32 cellular contexts compared by ENCODE assay signal in the genomic region with DNA sequence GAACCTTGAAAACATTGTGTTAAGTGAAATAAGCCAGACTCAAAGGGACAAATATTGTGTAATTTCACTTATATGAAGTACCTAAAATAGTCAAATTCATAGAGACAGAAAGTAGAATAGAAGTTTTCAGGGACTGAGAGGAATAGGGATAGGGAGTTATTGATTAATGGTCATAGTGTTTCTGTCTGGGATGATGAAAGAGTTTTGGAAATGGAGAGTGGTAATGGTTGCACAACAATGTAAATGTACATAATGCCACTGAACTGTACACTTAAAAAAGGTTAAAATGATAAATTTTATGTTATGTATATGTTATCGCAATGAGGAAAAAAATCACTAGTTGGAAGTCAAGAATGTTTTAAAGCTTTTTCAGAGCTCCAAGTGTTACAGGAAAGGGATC.
"Had no signal": no experiment of that assay in that cellular context is flagged by ENCODE, and none has a peak within 500 bp of the region (broad histone marks: within the 10 kb centered on the region; RNA-seq: fewer than 3 reads in every experiment).

No MANE protein-coding gene starts in this region.

- H3K4me3 Mint-ChIP-seq: T-cell had no signal

- ATAC-seq: Panc1, Right ventricle myocardium inferior, SK-N-SH treated with all-trans-retinoic acid at 6 μM for 48 hours, T-cell had no signal

- H3K4me1 ChIP-seq: SJCRH30 had no signal

- H3K4me3 ChIP-seq: PC-9, SJCRH30, SK-N-MC had no signal

- H3K27me3 ChIP-seq: SJCRH30 had no signal

- H3K9me3 ChIP-seq: SJCRH30 had no signal

- DNase-seq: Karpas-422, MM.1S, MV-4-11, NCI-H1092, NCI-H1105, NCI-H1417 treated with DMSO at 0.1 percent for 48 hours, NCI-H1436 treated with DMSO at 0.1 percent for 48 hours, NCI-H1694 treated with DMSO at 0.1 percent for 48 hours, NCI-H187 treated with DMSO at 0.1 percent for 48 hours, NCI-H2029, NCI-H2081 treated with DMSO at 0.1 percent for 48 hours, NCI-H2107, NCI-H2171, NCI-H226, NCI-H446 treated with DMSO at 0.1 percent for 48 hours, NCI-H510A, NCI-H524, NCI-H526, NCI-H69, NCI-H748 treated with DMSO at 0.1 percent for 48 hours, NCI-H82, PC-9, SHP77, SIG-M5, SJCRH30, T-cell had no signal

- FAIRE-seq: RCC 7860 had no signal

- H3K27ac ChIP-seq: PC-9, RWPE1, SJCRH30, SK-N-MC had no signal

- H3K36me3 Mint-ChIP-seq: T-cell had no signal

- H2AFZ ChIP-seq: PC-9 had no signal

- H3K36me3 ChIP-seq: SJCRH30 had no signal

- H3K27ac Mint-ChIP-seq: T-cell had no signal

- H3K4me1 Mint-ChIP-seq: T-cell had no signal

- H3K4me2 ChIP-seq: PC-9 had no signal
